ENCODE assay signal across 13 cellular contexts in genomic region chr1:51794868-51795267, GRCh38.
"Had no signal": no experiment of that assay in that cellular context is flagged by ENCODE, and none has a peak within 500 bp of the region (broad histone marks: within the 10 kb centered on the region; RNA-seq: fewer than 3 reads in every experiment).

No MANE protein-coding gene starts in this region.

- H3K9me3 Mint-ChIP-seq: activated B cell treated with CpG ODN at 0.5 μM for 24 hours; activated CD4-positive, alpha-beta T cell treated with anti-CD3 and anti-CD28 coated beads, Interleukin-2, amount 10 ng/mL, durations not matched to agents 7 days and 5 days; naive thymus-derived CD8-positive, alpha-beta T cell; stimulated activated naive CD8-positive, alpha-beta T cell treated with anti-CD3 and anti-CD28 coated beads, Interleukin-15, Interleukin-2, amounts not matched to agents 100 ng/mL and 50 ng/mL, for 24 hours had no signal

- H3K4me1 ChIP-seq: gastroesophageal sphincter, testis had no signal

- H3K27me3 Mint-ChIP-seq: activated B cell treated with CpG ODN at 0.5 μM for 24 hours; activated CD4-positive, alpha-beta T cell treated with anti-CD3 and anti-CD28 coated beads, Interleukin-2, amount 10 ng/mL, durations not matched to agents 7 days and 5 days; naive thymus-derived CD8-positive, alpha-beta T cell; stimulated activated naive CD8-positive, alpha-beta T cell treated with anti-CD3 and anti-CD28 coated beads, Interleukin-15, Interleukin-2, amounts not matched to agents 100 ng/mL and 50 ng/mL, for 24 hours had no signal

- H3K4me3 Mint-ChIP-seq: activated B cell treated with CpG ODN at 0.5 μM for 24 hours; activated CD4-positive, alpha-beta T cell treated with anti-CD3 and anti-CD28 coated beads, Interleukin-2, amount 10 ng/mL, durations not matched to agents 7 days and 5 days; naive thymus-derived CD8-positive, alpha-beta T cell; stimulated activated naive CD8-positive, alpha-beta T cell treated with anti-CD3 and anti-CD28 coated beads, Interleukin-15, Interleukin-2, amounts not matched to agents 100 ng/mL and 50 ng/mL, for 24 hours had no signal

- H3K27ac ChIP-seq: epithelial cell of prostate, gastroesophageal sphincter, testis had no signal

- H3K9me3 ChIP-seq: gastroesophageal sphincter, SK-N-SH, testis had no signal

- ATAC-seq: gastroesophageal sphincter; naive thymus-derived CD8-positive, alpha-beta T cell had no signal

- DNase-seq: activated B cell treated with CpG ODN at 0.5 μM for 24 hours; activated CD4-positive, alpha-beta T cell treated with anti-CD3 and anti-CD28 coated beads, Interleukin-2, amount 10 ng/mL, durations not matched to agents 7 days and 5 days; activated gamma-delta T cell treated with Interleukin-2 at 50 U/mL for 16 hours; aorta; effector CD4-positive, alpha-beta T cell; kidney; naive thymus-derived CD8-positive, alpha-beta T cell; SK-N-SH; stimulated activated CD4-positive, alpha-beta T cell treated with anti-CD3 and anti-CD28 coated beads, Interleukin-2, amount 100 ng/mL, for 48 hours; testis had no signal

- H3K27me3 ChIP-seq: gastroesophageal sphincter, testis had no signal

- H3K4me3 ChIP-seq: gastroesophageal sphincter, testis had no signal
